ENCODE assay signal across 26 cellular contexts in the genomic region with DNA sequence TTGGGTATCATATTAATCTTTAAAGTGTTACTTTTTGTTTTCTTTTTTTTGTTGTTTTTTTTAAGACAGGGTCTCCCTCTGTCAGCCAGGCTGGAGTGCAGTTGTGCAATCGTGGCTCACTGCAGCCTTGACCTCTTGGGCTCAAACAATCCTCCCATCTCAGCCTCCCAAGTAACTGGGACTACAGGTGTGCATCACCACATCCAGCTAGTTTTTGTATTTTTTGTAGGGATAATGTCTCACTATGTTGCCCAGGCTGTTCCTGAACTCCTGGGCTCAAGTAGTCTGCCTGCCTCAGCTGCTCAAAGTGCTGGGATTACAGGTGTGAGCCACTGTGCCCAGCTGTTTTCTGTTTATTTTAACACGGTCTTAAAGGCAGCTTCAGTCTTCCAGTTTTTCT. TPM values are rescaled to one million over a fixed set of nuclear protein-coding genes. Genes with fewer than 3 reads are reported as not detected.
A peak's percentile ranks its signal among the peaks of the same experiment; 100 is the strongest.
DNase-seq lines count a peak whose midpoint lies in the region; ATAC-seq, FAIRE-seq and TF ChIP-seq lines count a peak whose summit lies in the region.
"Had no signal": no experiment of that assay in that cellular context is flagged by ENCODE, and none has a peak within 500 bp of the region (broad histone marks: within the 10 kb centered on the region; RNA-seq: fewer than 3 reads in every experiment).

No MANE protein-coding gene starts in this region.

- TF ChIP-seq CTCF in HFFc6 (IDR thresholded peaks at IDR 0.05): no peak
- TF ChIP-seq CTCF in K562 (IDR thresholded peaks at IDR 0.05 in 2 of 3, conservative IDR thresholded peaks at IDR 0.05 in 1 of 3; ENCODE audit: insufficient read depth in 2 of 3, low read depth in 1 of 3, low read length in 3 of 3): no peak
- TF ChIP-seq CTCF in psoas muscle (IDR thresholded peaks at IDR 0.05): no peak
- no peak for TF ChIP-seq CTCF in gastroesophageal sphincter (IDR thresholded peaks at IDR 0.05)

- H3K36me3 ChIP-seq in K562 (ENCODE audit: control insufficient read depth, insufficient read depth, low read length) (peaks cover 46% of the 10 kb centered on the region), psoas muscle (ENCODE audit: insufficient read depth in 1 of 2, low read depth in 1 of 2) (peaks cover 0 to 18% of the 10 kb centered on the region in 2 donors), gastroesophageal sphincter (peaks cover 0 to 18% of the 10 kb centered on the region in 2 donors)
- H3K36me3 ChIP-seq: uterus had no signal

- H3K9me3 ChIP-seq in K562 (replicated peaks; ENCODE audit: control insufficient read depth, insufficient read depth, low read depth, low read length): no peaks in the 10 kb centered on the region
- no peaks in the 10 kb centered on the region for H3K9me3 ChIP-seq in psoas muscle
- H3K9me3 ChIP-seq in gastroesophageal sphincter: no peaks in the 10 kb centered on the region
- H3K9me3 ChIP-seq: lower lobe of right lung, right atrium auricular region, suprapubic skin, uterus had no signal

- H3K27ac ChIP-seq in K562 (ENCODE audit: extremely low read depth, low read depth, low read length) (no peak overlapping the region), psoas muscle (peak overlapping the region; percentile 60), gastroesophageal sphincter (no peak overlapping the region)
- H3K27ac ChIP-seq: C4-2B, epithelial cell of prostate, lower lobe of right lung, suprapubic skin, uterus had no signal

- intact Hi-C loops in K562 (cut with micrococcal nuclease): no loop called here
- intact Hi-C loops in psoas muscle (cut with DNase I): no loop called here

- POLR2A ChIA-PET in K562 (lab: Yijun Ruan, JAX): interaction anchor here (0.8 to 2.4 kb wide), 7 partner anchors 8 to 32 kb away, joined by 3 to 9 read pairs (median 3); no protein-coding TSS in a partner anchor

- H3K36me3 Mint-ChIP-seq in activated CD8-positive, alpha-beta memory T cell treated with anti-CD3 and anti-CD28 coated beads, Interleukin-2, amount 10 ng/mL, durations not matched to agents 7 days and 5 days: peaks cover 24% of the 10 kb centered on the region
- peaks cover 5% of the 10 kb centered on the region; the same call in 1 of the 2 replicates for H3K36me3 Mint-ChIP-seq in HFFc6 (ENCODE audit: low read depth)

- 75% methylated on average over 2 of the region's 2 CpGs for WGBS in K562 (ENCODE audit: insufficient coverage, low coverage, missing lambda C conversion rate)
- WGBS in psoas muscle, 3 donors: 40 to 55% (median 51%) methylated on average over 2 of the region's 2 CpGs
- 25 to 36% methylated on average over 2 of the region's 2 CpGs for WGBS in gastroesophageal sphincter (ENCODE audit: low coverage in 1 of 2), 2 donors

- H3K27me3 Mint-ChIP-seq in activated CD8-positive, alpha-beta memory T cell treated with anti-CD3 and anti-CD28 coated beads, Interleukin-2, amount 10 ng/mL, durations not matched to agents 7 days and 5 days: no peaks in the 10 kb centered on the region
- peaks cover 1% of the 10 kb centered on the region; the same call in 1 of the 2 replicates for H3K27me3 Mint-ChIP-seq in HFFc6 (ENCODE audit: insufficient read depth)
- H3K27me3 Mint-ChIP-seq: dendritic cell treated with granulocyte-macrophage colony-stimulating factor and Interleukin-4, amounts not matched to agents 40 ng/mL and 50 ng/mL, for 4 days had no signal

- peaks cover 11 to 14% of the 10 kb centered on the region in 2 experiments; a peak in 3 of 5 replicates for H3K4me1 ChIP-seq in K562 (replicated peaks in 1 of 2; ENCODE audit: control insufficient read depth in 2 of 2, insufficient read depth in 2 of 2, low read length in 2 of 2)
- H3K4me1 ChIP-seq in psoas muscle: peaks cover 67% of the 10 kb centered on the region
- peaks cover 5 to 87% (median 24%) of the 10 kb centered on the region in 3 donors for H3K4me1 ChIP-seq in gastroesophageal sphincter
- H3K4me1 ChIP-seq: uterus had no signal

- TF ChIP-seq EP300 in K562 (IDR thresholded peaks at IDR 0.05; ENCODE audit: low read length): no peak
- no peak for TF ChIP-seq EP300 in gastroesophageal sphincter (IDR thresholded peaks at IDR 0.05)

- H3K9ac ChIP-seq in K562 (ENCODE audit: insufficient read depth in 1 of 2, low read depth in 2 of 2, low read length in 2 of 2): no peak overlapping the region

- H3K27me3 ChIP-seq in K562 (ENCODE audit: control insufficient read depth in 2 of 2, insufficient read depth in 2 of 2, low read length in 2 of 2) (no peaks in the 10 kb centered on the region), psoas muscle (ENCODE audit: insufficient read depth in 3 of 3, low read length in 2 of 3) (no peaks in the 10 kb centered on the region), gastroesophageal sphincter (no peaks in the 10 kb centered on the region)
- H3K27me3 ChIP-seq: right atrium auricular region, suprapubic skin, uterus had no signal

- no peak for TF ChIP-seq POLR2A in K562 (conservative IDR thresholded peaks at IDR 0.05)
- no peak for TF ChIP-seq POLR2A in gastroesophageal sphincter (IDR thresholded peaks at IDR 0.05)

- DNase-seq in activated CD8-positive, alpha-beta memory T cell treated with anti-CD3 and anti-CD28 coated beads, Interleukin-2, amount 10 ng/mL, durations not matched to agents 7 days and 5 days: no peak
- no peak for DNase-seq in activated CD8-positive, alpha-beta memory T cell treated with anti-CD3 and anti-CD28 coated beads, Interleukin-2, amount 50 U/mL, for 48 hours
- DNase-seq in HFFc6 (no peak), K562 (ENCODE audit: extremely low read depth in 1 of 4, low spot score in 3 of 4) (no peak), psoas muscle (no peak), Kasumi-1 (lab: John Stamatoyannopoulos, UW) (no peak)
- DNase-seq: activated CD4-positive, CD25-positive, alpha-beta regulatory T cell; activated CD8-positive, alpha-beta memory T cell treated with anti-CD3 and anti-CD28 coated beads for 24 hours; activated effector memory CD4-positive, alpha-beta T cell treated with Interleukin-2 at 50 U/mL for 16 hours; DMS79 treated with DMSO at 0.1 percent for 48 hours; islet precursor cell; Karpas-422; lower lobe of right lung; NCI-H187; NCI-H2227 treated with DMSO at 0.1 percent for 48 hours; uterus had no signal

- H3K9me1 ChIP-seq in K562 (ENCODE audit: control insufficient read depth, insufficient read depth, low read length): no peaks in the 10 kb centered on the region

- H3K4me2 ChIP-seq in K562 (ENCODE audit: insufficient read depth, low read length): no peak overlapping the region

- peaks cover 50% of the 10 kb centered on the region for H3K4me1 Mint-ChIP-seq in activated CD8-positive, alpha-beta memory T cell treated with anti-CD3 and anti-CD28 coated beads, Interleukin-2, amount 10 ng/mL, durations not matched to agents 7 days and 5 days
- H3K4me1 Mint-ChIP-seq in HFFc6 (ENCODE audit: low read depth): peaks cover 40% of the 10 kb centered on the region

- H3K79me2 ChIP-seq in K562 (ENCODE audit: control insufficient read depth, insufficient read depth, low read length): peaks cover 92% of the 10 kb centered on the region

- no peak overlapping the region for H2AFZ ChIP-seq in K562 (ENCODE audit: low read depth, low read length)

- BruUV-seq in K562 (replicated peaks; lab: Mats Ljungman, UMichigan): no TSS peak

- no peak for TF ChIP-seq RAD21 in K562 (CRISPR knock-in tag; conservative IDR thresholded peaks at IDR 0.05 in 1 of 2, IDR thresholded peaks at IDR 0.05 in 1 of 2)

- no peak overlapping the region for H3K4me3 Mint-ChIP-seq in activated CD8-positive, alpha-beta memory T cell treated with anti-CD3 and anti-CD28 coated beads, Interleukin-2, amount 10 ng/mL, durations not matched to agents 7 days and 5 days
- H3K4me3 Mint-ChIP-seq in HFFc6: no peak overlapping the region
- H3K4me3 Mint-ChIP-seq: dendritic cell treated with granulocyte-macrophage colony-stimulating factor and Interleukin-4, amounts not matched to agents 40 ng/mL and 50 ng/mL, for 4 days; T-helper 2 cell treated with Interferon-gamma antibody and Interleukin-4, amounts not matched to agents 5 μg/mL and 100 μg/mL, for 36 hours had no signal

- no peak for ATAC-seq in activated CD8-positive, alpha-beta memory T cell treated with anti-CD3 and anti-CD28 coated beads, Interleukin-2, amount 10 ng/mL, durations not matched to agents 7 days and 5 days
- no peak for ATAC-seq in K562
- no peak for ATAC-seq in psoas muscle
- ATAC-seq in GM21423 (IDR thresholded peaks at IDR 0.05; ENCODE audit: unreplicated experiment): no peak
- no peak for ATAC-seq in gastroesophageal sphincter
- ATAC-seq: lower lobe of right lung, Panc1 had no signal

- CTCF ChIA-PET in activated CD8-positive, alpha-beta memory T cell treated with anti-CD3 and anti-CD28 coated beads, Interleukin-2, amount 10 ng/mL, durations not matched to agents 7 days and 5 days (lab: Charles Lee): interaction anchor here (0.7 to 2.0 kb wide), 4 partner anchors 10 to 494 kb away, joined by 3 to 8 read pairs (median 3); a partner anchor contains a TSS
- CTCF ChIA-PET in K562 (lab: Yijun Ruan, JAX; ENCODE audit: low intra/inter-chr PET ratio): no interaction called here

- H3K9me3 Mint-ChIP-seq in activated CD8-positive, alpha-beta memory T cell treated with anti-CD3 and anti-CD28 coated beads, Interleukin-2, amount 10 ng/mL, durations not matched to agents 7 days and 5 days (ENCODE audit: low read depth): no peaks in the 10 kb centered on the region
- H3K9me3 Mint-ChIP-seq in HFFc6: no peaks in the 10 kb centered on the region
- H3K9me3 Mint-ChIP-seq: dendritic cell treated with granulocyte-macrophage colony-stimulating factor and Interleukin-4, amounts not matched to agents 40 ng/mL and 50 ng/mL, for 4 days; T-helper 2 cell treated with Interferon-gamma antibody and Interleukin-4, amounts not matched to agents 5 μg/mL and 100 μg/mL, for 36 hours had no signal

- H4K20me1 ChIP-seq in K562 (replicated peaks; ENCODE audit: control insufficient read depth, insufficient read depth, low read length): peaks cover 24% of the 10 kb centered on the region

- in situ Hi-C loops in K562 (cut with MboI): no loop called here

- no peak for FAIRE-seq in K562 (lab: Jason Lieb, UNC)
- FAIRE-seq: bronchial epithelial cell had no signal

- H3K27ac Mint-ChIP-seq in activated CD8-positive, alpha-beta memory T cell treated with anti-CD3 and anti-CD28 coated beads, Interleukin-2, amount 10 ng/mL, durations not matched to agents 7 days and 5 days: peak overlapping the region; percentile 46
- peak overlapping the region; percentile 40; the same call in 1 of the 2 replicates for H3K27ac Mint-ChIP-seq in HFFc6
- H3K27ac Mint-ChIP-seq: dendritic cell treated with granulocyte-macrophage colony-stimulating factor and Interleukin-4, amounts not matched to agents 40 ng/mL and 50 ng/mL, for 4 days; T-helper 2 cell treated with Interferon-gamma antibody and Interleukin-4, amounts not matched to agents 5 μg/mL and 100 μg/mL, for 36 hours had no signal

- no peak overlapping the region for H3K4me3 ChIP-seq in K562
- H3K4me3 ChIP-seq in psoas muscle: no peak overlapping the region
- no peak overlapping the region for H3K4me3 ChIP-seq in gastroesophageal sphincter
- H3K4me3 ChIP-seq: lower lobe of right lung, right atrium auricular region, suprapubic skin, uterus had no signal

RNA-seq across cellular contexts. Expression of a gene that starts 23.3 kb away (rescaled TPM):
- 100 to 1,000 TPM; 110 to 127 TPM for total RNA-seq in activated CD8-positive, alpha-beta memory T cell treated with anti-CD3 and anti-CD28 coated beads, Interleukin-2, amount 10 ng/mL, durations not matched to agents 7 days and 5 days
- total RNA-seq in HFFc6 (2021; fragmentation: NEBNext Ultra II Directional; extraction: Animal tissue kit (Norgen Biotek cat#: 25700)): 10 to 100 TPM; 39.7 to 53.4 (median 50.1) TPM
- 207 and 465 TPM in 2 replicates for total RNA-seq in K562 (2011; cell fraction: chromatin; rRNA removed; ENCODE audit: low replicate concordance)
- 88.1 and 130 TPM in 2 replicates for total RNA-seq in K562 (2011; cell fraction: nucleolus; rRNA removed)
- total RNA-seq in K562 (2011; cell fraction: nucleoplasm; rRNA removed): 182 and 231 TPM in 2 replicates
- total RNA-seq in K562 (2014; rRNA removed): 33.5 and 38.1 TPM in 2 replicates
- total RNA-seq in K562 (2014; rRNA removed; fragmentation: Illumina TruSeq; extraction: Trizol): 41.7 and 46.6 TPM in 2 replicates
- 38.6 and 39.9 TPM in 2 replicates for total RNA-seq in K562 (2015; rRNA removed; fragmentation: Illumina TruSeq; extraction: Trizol)
- total RNA-seq in K562 (2021): 48.1 and 55.3 TPM in 2 replicates
- 11.1 and 14.5 TPM in 2 replicates for polyA plus RNA-seq in K562 (2011; rRNA removed)
- 7.9 and 14.7 TPM in 2 replicates for polyA plus RNA-seq in K562 (2011; cell fraction: cytosol; rRNA removed)
- 55.0 and 72.1 TPM in 2 replicates for polyA plus RNA-seq in K562 (2011; cell fraction: nucleus; rRNA removed)
- 26.5 and 30.8 TPM in 2 replicates for polyA plus RNA-seq in K562 (2012)
- polyA plus RNA-seq in K562 (2014; fragmentation: Illumina TruSeq; extraction: Trizol): 33.8 and 38.7 TPM in 2 replicates
- polyA plus RNA-seq in K562 (2014; fragmentation: Nextera tagmentation; extraction: Ambion mirVana): 10 to 100 TPM in 1 of 2 experiments, 1 to 10 TPM in 1; 8.9 to 15.9 TPM
- 18.2 and 23.4 TPM in 2 replicates for polyA plus RNA-seq in K562 (2014; rRNA removed)
- polyA minus RNA-seq in K562 (2011; rRNA and poly(A)+ RNA removed): 84.5 and 96.0 TPM in 2 replicates
- polyA minus RNA-seq in K562 (2011; cell fraction: cytosol; rRNA and poly(A)+ RNA removed): 28.8 and 34.0 TPM in 2 replicates
- polyA minus RNA-seq in K562 (2011; cell fraction: nucleus; rRNA and poly(A)+ RNA removed): 110 and 143 TPM in 2 replicates
- 10 to 100 TPM; 24.0 to 40.9 (median 27.0) TPM for total RNA-seq in psoas muscle
- polyA plus RNA-seq in psoas muscle: 10 to 100 TPM in 1 of 3 donors, 1 to 10 TPM in 2; 6.2 to 18.1 (median 7.3) TPM
- 100 to 1,000 TPM in 3 of 4 donors, 10 to 100 TPM in 1; 90.6 to 187 (median 112) TPM for total RNA-seq in gastroesophageal sphincter
